2 cellular contexts compared by ENCODE assay signal in genomic region chr3:141507392-141508066, GRCh38.
TF ChIP-seq lines count a peak whose summit lies in the region.

No MANE protein-coding gene starts in this region.

TF ChIP-seq in GM23338, 12 proteins besides CTCF, POLR2A, EP300 and RAD21:
- TF ChIP-seq JUNB (IDR thresholded peaks at IDR 0.05; ENCODE audit: unreplicated experiment) (no peak), ZNF331 (CRISPR knock-in tag; IDR thresholded peaks at IDR 0.05; ENCODE audit: low read depth) (no peak), POLR2AphosphoS5 (IDR thresholded peaks at IDR 0.05; ENCODE audit: low read depth) (no peak), NANOG (IDR thresholded peaks at IDR 0.05; ENCODE audit: borderline replicate concordance) (no peak), ZNF462 (CRISPR knock-in tag; IDR thresholded peaks at IDR 0.05) (no peak), ETS1 (IDR thresholded peaks at IDR 0.05) (no peak), ZNF114 (CRISPR knock-in tag; IDR thresholded peaks at IDR 0.05) (no peak), CREB1 (CRISPR knock-in tag; IDR thresholded peaks at IDR 0.05; ENCODE audit: low read depth) (no peak)

TF ChIP-seq in WTC11, 78 proteins besides CTCF, POLR2A, EP300 and RAD21:
- TF ChIP-seq ZNF281 (CRISPR knock-in tag; IDR thresholded peaks at IDR 0.05), result no peak
- TF ChIP-seq FOXJ3 (CRISPR knock-in tag; IDR thresholded peaks at IDR 0.05; ENCODE audit: borderline replicate concordance), result no peak
- TF ChIP-seq E2F4 (CRISPR knock-in tag; IDR thresholded peaks at IDR 0.05; ENCODE audit: borderline replicate concordance, low read depth), result no peak
- TF ChIP-seq E2F1 (CRISPR knock-in tag; IDR thresholded peaks at IDR 0.05), result no peak
- TF ChIP-seq MLX (CRISPR knock-in tag; IDR thresholded peaks at IDR 0.05), result no peak
- TF ChIP-seq PREB (CRISPR knock-in tag; IDR thresholded peaks at IDR 0.05; ENCODE audit: borderline replicate concordance), result no peak
- no peak for TF ChIP-seq RORB (CRISPR knock-in tag; IDR thresholded peaks at IDR 0.05)
- no peak for TF ChIP-seq GTF2I (CRISPR knock-in tag; conservative IDR thresholded peaks at IDR 0.05)
